In the genomic region with DNA sequence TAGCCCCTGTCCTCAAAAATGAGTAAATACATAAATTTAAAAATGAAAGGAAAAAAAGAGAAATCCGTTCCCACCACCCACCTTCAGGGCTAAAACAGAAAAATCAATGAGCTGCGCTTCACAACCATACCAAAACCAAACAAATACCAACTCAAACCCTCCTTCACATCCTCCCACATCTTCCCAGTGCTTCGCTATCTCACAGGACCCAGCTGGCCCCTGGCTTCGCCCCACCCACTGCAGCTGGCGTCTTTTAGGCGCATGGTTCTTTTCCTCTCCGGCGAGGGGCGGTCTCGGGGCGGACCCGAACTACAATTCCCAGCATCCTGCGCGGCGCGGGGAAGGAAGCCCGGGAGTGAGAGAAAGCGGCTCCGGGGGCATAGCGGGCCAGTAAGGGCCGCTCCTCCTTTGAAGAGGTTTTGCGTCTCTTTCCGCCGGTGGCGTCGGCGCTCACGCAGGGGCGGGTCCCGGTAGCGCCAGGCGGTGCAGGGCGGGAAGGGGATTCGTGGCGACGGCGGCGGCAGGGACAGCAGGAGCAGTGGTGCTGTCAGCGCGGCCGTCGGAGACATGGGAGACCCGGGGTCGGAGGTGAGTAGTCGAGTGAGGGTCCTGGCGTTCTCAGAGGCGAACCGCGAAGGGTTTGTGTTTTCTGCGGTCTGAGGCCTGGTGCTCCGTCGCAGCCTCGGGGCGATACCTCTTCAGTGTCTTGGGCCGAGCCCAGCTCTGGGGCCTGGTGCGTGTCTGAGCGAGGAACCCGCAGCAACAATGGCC, we compare ENCODE assay signal across 1 cellular context.
A peak's percentile ranks its signal among the peaks of the same experiment; 100 is the strongest.
TF ChIP-seq lines count a peak whose summit lies in the region.

A gene with protein sequence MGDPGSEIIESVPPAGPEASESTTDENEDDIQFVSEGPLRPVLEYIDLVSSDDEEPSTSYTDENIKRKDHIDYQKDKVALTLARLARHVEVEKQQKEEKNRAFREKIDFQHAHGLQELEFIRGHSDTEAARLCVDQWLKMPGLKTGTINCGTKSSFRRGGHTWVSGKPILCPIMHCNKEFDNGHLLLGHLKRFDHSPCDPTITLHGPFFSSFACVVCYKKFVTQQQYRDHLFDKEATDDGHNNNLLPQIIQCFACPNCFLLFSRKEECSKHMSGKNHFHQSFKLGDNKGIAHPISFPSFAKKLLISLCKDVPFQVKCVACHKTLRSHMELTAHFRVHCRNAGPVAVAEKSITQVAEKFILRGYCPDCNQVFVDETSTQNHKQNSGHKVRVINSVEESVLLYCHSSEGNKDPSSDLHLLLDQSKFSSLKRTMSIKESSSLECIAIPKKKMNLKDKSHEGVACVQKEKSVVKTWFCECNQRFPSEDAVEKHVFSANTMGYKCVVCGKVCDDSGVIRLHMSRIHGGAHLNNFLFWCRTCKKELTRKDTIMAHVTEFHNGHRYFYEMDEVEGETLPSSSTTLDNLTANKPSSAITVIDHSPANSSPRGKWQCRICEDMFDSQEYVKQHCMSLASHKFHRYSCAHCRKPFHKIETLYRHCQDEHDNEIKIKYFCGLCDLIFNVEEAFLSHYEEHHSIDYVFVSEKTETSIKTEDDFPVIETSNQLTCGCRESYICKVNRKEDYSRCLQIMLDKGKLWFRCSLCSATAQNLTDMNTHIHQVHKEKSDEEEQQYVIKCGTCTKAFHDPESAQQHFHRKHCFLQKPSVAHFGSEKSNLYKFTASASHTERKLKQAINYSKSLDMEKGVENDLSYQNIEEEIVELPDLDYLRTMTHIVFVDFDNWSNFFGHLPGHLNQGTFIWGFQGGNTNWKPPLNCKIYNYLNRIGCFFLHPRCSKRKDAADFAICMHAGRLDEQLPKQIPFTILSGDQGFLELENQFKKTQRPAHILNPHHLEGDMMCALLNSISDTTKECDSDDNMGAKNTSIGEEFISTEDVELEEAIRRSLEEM (plus strand): TSS at position 502 of the 771 bp plus-strand sequence. CDS start 66 bp downstream, at position 568.

TF ChIP-seq in HepG2, 621 proteins besides CTCF, POLR2A, EP300 and RAD21 (continued from another document and continues in another):
- TF ChIP-seq MEIS1 (CRISPR knock-in tag; IDR thresholded peaks at IDR 0.05; ENCODE audit: borderline replicate concordance) (0 out of 2 replicates have a peak, but pooled peaks have one; percentile 69), KDM5A (IDR thresholded peaks at IDR 0.05; ENCODE audit: borderline replicate concordance, low read length) (no peak), ZNF841 (CRISPR knock-in tag; IDR thresholded peaks at IDR 0.05; ENCODE audit: borderline replicate concordance) (peak; percentile 63; the same call in 1 of the 2 replicates), NFYC (CRISPR knock-in tag; IDR thresholded peaks at IDR 0.05) (peak; percentile 83), BRD4 (CRISPR knock-in tag; IDR thresholded peaks at IDR 0.05) (peak; percentile 96), ZFP1 (CRISPR knock-in tag; IDR thresholded peaks at IDR 0.05) (peak; percentile 53), ZFX (CRISPR knock-in tag; IDR thresholded peaks at IDR 0.05; ENCODE audit: low read depth) (peak; percentile 93), ZNF773 (CRISPR knock-in tag; IDR thresholded peaks at IDR 0.05; ENCODE audit: borderline replicate concordance) (0 out of 2 replicates have a peak, but pooled peaks have one; percentile 41), ZSCAN29 (CRISPR knock-in tag; conservative IDR thresholded peaks at IDR 0.05) (peak; percentile 78; the same call in 1 of the 2 replicates), STAG1 (CRISPR knock-in tag; IDR thresholded peaks at IDR 0.05) (peak; percentile 4; the same call in 1 of the 2 replicates), ZNF343 (CRISPR knock-in tag; IDR thresholded peaks at IDR 0.05) (peak; percentile 66; the same call in 1 of the 2 replicates), PRPF4 (IDR thresholded peaks at IDR 0.05; ENCODE audit: low read depth, low read length, poor library complexity, severe bottlenecking) (no peak), KDM6A (CRISPR knock-in tag; IDR thresholded peaks at IDR 0.05; ENCODE audit: low read depth) (no peak), CEBPB (IDR thresholded peaks at IDR 0.05; ENCODE audit: borderline replicate concordance, low read depth, low read length) (no peak), ELF3 (CRISPR knock-in tag; IDR thresholded peaks at IDR 0.05) (peak; percentile 94), ZNF777 (CRISPR knock-in tag; IDR thresholded peaks at IDR 0.05) (peak; percentile 80), NFIC (IDR thresholded peaks at IDR 0.05; ENCODE audit: low read length) (no peak), ZNF678 (CRISPR knock-in tag; IDR thresholded peaks at IDR 0.05) (no peak), PHF20 (CRISPR knock-in tag; IDR thresholded peaks at IDR 0.05) (peak; percentile 69), DPF2 (CRISPR knock-in tag; IDR thresholded peaks at IDR 0.05; ENCODE audit: borderline replicate concordance, low read depth) (no peak), HNRNPH1 (optimal IDR thresholded peaks at IDR 0.05; ENCODE audit: low read depth, low read length) (no peak), MBNL3 (CRISPR knock-in tag; conservative IDR thresholded peaks at IDR 0.05) (no peak), NCOR1 (IDR thresholded peaks at IDR 0.05; ENCODE audit: borderline replicate concordance, low read length) (peak; percentile 45; the same call in 1 of the 2 replicates), JUNB (CRISPR knock-in tag; IDR thresholded peaks at IDR 0.05; ENCODE audit: borderline replicate concordance) (0 out of 2 replicates have a peak, but pooled peaks have one; percentile 61), NBN (conservative IDR thresholded peaks at IDR 0.05) (no peak), ZNF782 (CRISPR knock-in tag; IDR thresholded peaks at IDR 0.05; ENCODE audit: borderline replicate concordance) (no peak), SIN3B (IDR thresholded peaks at IDR 0.05; ENCODE audit: low read length) (0 out of 2 replicates have a peak, but pooled peaks have one; percentile 61), SRY (CRISPR knock-in tag; IDR thresholded peaks at IDR 0.05) (peak; percentile 89), CHD4 (IDR thresholded peaks at IDR 0.05; ENCODE audit: borderline replicate concordance, low read length) (no peak), ZNF251 (CRISPR knock-in tag; IDR thresholded peaks at IDR 0.05) (no peak), ERF (CRISPR knock-in tag; IDR thresholded peaks at IDR 0.05) (peak; percentile 94), ZNF292 (CRISPR knock-in tag; IDR thresholded peaks at IDR 0.05; ENCODE audit: borderline replicate concordance, low read depth) (peak; percentile 47; the same call in 1 of the 2 replicates), ZNF20 (CRISPR knock-in tag; IDR thresholded peaks at IDR 0.05) (no peak), ZNF530 (CRISPR knock-in tag; IDR thresholded peaks at IDR 0.05; ENCODE audit: low read depth) (no peak), ZNF720 (CRISPR knock-in tag; IDR thresholded peaks at IDR 0.05) (no peak), FOXP1 (IDR thresholded peaks at IDR 0.05) (no peak), FOXP1 (CRISPR knock-in tag; IDR thresholded peaks at IDR 0.05) (peak; percentile 25; the same call in 1 of the 2 replicates), DMAP1 (CRISPR knock-in tag; IDR thresholded peaks at IDR 0.05) (peak; percentile 75), MATR3 (CRISPR knock-in tag; IDR thresholded peaks at IDR 0.05) (no peak), REXO4 (CRISPR knock-in tag; IDR thresholded peaks at IDR 0.05; ENCODE audit: borderline replicate concordance) (no peak), ZNF274 (CRISPR knock-in tag; IDR thresholded peaks at IDR 0.05) (peak; percentile 92)
- TF ChIP-seq, protein P1, sequence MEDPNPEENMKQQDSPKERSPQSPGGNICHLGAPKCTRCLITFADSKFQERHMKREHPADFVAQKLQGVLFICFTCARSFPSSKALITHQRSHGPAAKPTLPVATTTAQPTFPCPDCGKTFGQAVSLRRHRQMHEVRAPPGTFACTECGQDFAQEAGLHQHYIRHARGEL (CRISPR knock-in tag; IDR thresholded peaks at IDR 0.05), result no peak
- TF ChIP-seq, protein P2, sequence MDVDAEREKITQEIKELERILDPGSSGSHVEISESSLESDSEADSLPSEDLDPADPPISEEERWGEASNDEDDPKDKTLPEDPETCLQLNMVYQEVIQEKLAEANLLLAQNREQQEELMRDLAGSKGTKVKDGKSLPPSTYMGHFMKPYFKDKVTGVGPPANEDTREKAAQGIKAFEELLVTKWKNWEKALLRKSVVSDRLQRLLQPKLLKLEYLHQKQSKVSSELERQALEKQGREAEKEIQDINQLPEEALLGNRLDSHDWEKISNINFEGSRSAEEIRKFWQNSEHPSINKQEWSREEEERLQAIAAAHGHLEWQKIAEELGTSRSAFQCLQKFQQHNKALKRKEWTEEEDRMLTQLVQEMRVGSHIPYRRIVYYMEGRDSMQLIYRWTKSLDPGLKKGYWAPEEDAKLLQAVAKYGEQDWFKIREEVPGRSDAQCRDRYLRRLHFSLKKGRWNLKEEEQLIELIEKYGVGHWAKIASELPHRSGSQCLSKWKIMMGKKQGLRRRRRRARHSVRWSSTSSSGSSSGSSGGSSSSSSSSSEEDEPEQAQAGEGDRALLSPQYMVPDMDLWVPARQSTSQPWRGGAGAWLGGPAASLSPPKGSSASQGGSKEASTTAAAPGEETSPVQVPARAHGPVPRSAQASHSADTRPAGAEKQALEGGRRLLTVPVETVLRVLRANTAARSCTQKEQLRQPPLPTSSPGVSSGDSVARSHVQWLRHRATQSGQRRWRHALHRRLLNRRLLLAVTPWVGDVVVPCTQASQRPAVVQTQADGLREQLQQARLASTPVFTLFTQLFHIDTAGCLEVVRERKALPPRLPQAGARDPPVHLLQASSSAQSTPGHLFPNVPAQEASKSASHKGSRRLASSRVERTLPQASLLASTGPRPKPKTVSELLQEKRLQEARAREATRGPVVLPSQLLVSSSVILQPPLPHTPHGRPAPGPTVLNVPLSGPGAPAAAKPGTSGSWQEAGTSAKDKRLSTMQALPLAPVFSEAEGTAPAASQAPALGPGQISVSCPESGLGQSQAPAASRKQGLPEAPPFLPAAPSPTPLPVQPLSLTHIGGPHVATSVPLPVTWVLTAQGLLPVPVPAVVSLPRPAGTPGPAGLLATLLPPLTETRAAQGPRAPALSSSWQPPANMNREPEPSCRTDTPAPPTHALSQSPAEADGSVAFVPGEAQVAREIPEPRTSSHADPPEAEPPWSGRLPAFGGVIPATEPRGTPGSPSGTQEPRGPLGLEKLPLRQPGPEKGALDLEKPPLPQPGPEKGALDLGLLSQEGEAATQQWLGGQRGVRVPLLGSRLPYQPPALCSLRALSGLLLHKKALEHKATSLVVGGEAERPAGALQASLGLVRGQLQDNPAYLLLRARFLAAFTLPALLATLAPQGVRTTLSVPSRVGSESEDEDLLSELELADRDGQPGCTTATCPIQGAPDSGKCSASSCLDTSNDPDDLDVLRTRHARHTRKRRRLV (CRISPR knock-in tag; IDR thresholded peaks at IDR 0.05), result no peak
- TF ChIP-seq, protein P3, sequence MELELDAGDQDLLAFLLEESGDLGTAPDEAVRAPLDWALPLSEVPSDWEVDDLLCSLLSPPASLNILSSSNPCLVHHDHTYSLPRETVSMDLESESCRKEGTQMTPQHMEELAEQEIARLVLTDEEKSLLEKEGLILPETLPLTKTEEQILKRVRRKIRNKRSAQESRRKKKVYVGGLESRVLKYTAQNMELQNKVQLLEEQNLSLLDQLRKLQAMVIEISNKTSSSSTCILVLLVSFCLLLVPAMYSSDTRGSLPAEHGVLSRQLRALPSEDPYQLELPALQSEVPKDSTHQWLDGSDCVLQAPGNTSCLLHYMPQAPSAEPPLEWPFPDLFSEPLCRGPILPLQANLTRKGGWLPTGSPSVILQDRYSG (CRISPR knock-in tag; IDR thresholded peaks at IDR 0.05), result no peak
- TF ChIP-seq, protein P4, sequence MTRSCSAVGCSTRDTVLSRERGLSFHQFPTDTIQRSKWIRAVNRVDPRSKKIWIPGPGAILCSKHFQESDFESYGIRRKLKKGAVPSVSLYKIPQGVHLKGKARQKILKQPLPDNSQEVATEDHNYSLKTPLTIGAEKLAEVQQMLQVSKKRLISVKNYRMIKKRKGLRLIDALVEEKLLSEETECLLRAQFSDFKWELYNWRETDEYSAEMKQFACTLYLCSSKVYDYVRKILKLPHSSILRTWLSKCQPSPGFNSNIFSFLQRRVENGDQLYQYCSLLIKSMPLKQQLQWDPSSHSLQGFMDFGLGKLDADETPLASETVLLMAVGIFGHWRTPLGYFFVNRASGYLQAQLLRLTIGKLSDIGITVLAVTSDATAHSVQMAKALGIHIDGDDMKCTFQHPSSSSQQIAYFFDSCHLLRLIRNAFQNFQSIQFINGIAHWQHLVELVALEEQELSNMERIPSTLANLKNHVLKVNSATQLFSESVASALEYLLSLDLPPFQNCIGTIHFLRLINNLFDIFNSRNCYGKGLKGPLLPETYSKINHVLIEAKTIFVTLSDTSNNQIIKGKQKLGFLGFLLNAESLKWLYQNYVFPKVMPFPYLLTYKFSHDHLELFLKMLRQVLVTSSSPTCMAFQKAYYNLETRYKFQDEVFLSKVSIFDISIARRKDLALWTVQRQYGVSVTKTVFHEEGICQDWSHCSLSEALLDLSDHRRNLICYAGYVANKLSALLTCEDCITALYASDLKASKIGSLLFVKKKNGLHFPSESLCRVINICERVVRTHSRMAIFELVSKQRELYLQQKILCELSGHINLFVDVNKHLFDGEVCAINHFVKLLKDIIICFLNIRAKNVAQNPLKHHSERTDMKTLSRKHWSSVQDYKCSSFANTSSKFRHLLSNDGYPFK (CRISPR knock-in tag; IDR thresholded peaks at IDR 0.05; ENCODE audit: borderline replicate concordance), result peak; percentile 88; the same call in 1 of the 2 replicates
- TF ChIP-seq, protein P5, sequence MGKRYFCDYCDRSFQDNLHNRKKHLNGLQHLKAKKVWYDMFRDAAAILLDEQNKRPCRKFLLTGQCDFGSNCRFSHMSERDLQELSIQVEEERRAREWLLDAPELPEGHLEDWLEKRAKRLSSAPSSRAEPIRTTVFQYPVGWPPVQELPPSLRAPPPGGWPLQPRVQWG (CRISPR knock-in tag; IDR thresholded peaks at IDR 0.05; ENCODE audit: borderline replicate concordance, low read depth), result no peak
- TF ChIP-seq, protein P6, sequence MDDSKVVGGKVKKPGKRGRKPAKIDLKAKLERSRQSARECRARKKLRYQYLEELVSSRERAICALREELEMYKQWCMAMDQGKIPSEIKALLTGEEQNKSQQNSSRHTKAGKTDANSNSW (CRISPR knock-in tag; IDR thresholded peaks at IDR 0.05; ENCODE audit: borderline replicate concordance), result peak; percentile 86; the same call in 1 of the 2 replicates
- TF ChIP-seq, protein P7, sequence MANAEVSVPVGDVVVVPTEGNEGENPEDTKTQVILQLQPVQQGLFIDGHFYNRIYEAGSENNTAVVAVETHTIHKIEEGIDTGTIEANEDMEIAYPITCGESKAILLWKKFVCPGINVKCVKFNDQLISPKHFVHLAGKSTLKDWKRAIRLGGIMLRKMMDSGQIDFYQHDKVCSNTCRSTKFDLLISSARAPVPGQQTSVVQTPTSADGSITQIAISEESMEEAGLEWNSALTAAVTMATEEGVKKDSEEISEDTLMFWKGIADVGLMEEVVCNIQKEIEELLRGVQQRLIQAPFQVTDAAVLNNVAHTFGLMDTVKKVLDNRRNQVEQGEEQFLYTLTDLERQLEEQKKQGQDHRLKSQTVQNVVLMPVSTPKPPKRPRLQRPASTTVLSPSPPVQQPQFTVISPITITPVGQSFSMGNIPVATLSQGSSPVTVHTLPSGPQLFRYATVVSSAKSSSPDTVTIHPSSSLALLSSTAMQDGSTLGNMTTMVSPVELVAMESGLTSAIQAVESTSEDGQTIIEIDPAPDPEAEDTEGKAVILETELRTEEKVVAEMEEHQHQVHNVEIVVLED (CRISPR knock-in tag; IDR thresholded peaks at IDR 0.05; ENCODE audit: borderline replicate concordance), result peak; percentile 98
- TF ChIP-seq, protein P8, sequence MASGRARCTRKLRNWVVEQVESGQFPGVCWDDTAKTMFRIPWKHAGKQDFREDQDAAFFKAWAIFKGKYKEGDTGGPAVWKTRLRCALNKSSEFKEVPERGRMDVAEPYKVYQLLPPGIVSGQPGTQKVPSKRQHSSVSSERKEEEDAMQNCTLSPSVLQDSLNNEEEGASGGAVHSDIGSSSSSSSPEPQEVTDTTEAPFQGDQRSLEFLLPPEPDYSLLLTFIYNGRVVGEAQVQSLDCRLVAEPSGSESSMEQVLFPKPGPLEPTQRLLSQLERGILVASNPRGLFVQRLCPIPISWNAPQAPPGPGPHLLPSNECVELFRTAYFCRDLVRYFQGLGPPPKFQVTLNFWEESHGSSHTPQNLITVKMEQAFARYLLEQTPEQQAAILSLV (CRISPR knock-in tag; IDR thresholded peaks at IDR 0.05; ENCODE audit: borderline replicate concordance), result no peak; the same call in 1 of the 2 replicates
